8 cellular contexts compared by ENCODE assay signal in the genomic region with DNA sequence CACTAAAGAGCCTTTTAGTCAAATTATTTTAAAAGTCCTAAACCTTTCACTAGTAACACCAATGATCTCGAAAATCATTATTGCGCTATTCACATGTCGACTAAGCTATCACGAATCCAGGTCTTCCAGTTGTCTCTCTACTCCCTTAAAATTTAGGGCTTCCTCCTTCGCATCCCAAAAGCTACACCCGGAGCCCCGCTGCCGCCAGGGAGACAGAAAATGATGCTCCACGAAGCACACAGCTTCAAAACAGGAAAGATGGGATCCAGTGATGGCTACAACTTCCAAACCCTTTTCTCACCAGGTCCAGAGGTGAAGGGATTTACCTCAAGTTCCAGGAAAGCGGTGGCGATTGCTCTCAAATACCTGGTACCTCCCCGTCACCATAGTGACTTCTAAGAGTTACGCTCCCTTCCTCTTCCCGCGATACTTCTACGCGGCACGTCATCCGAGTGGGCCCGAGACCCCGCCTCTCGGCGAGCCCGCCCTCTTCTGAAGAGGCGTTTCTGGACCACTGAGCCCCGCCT. TPM values are rescaled to one million over a fixed set of nuclear protein-coding genes. Genes with fewer than 3 reads are reported as not detected.
DNase-seq lines count a peak whose midpoint lies in the region; ATAC-seq and TF ChIP-seq lines count a peak whose summit lies in the region.

IFT80 (minus strand) TSS at position 406 of the 527 bp plus-strand sequence. CDS start 14,625 bp downstream, outside the sequence.

- no peak for TF ChIP-seq CTCF in lower lobe of right lung (IDR thresholded peaks at IDR 0.05)

- H3K4me3 ChIP-seq in CD4-positive, CD25-positive, alpha-beta regulatory T cell (ENCODE audit: low read depth, low read length), result peak within 1 kb of the TSS; percentile 99
- H3K4me3 ChIP-seq in lower lobe of right lung, result peak within 1 kb of the TSS; percentile 81

- H3K27ac ChIP-seq in CD4-positive, CD25-positive, alpha-beta regulatory T cell (ENCODE audit: insufficient read depth, low read length, poor library complexity, severe bottlenecking), result peak within 1 kb of the TSS; percentile 94
- H3K27ac ChIP-seq in lower lobe of right lung, result peak within 1 kb of the TSS; percentile 88

- H3K27me3 Mint-ChIP-seq in CD4-positive, CD25-positive, alpha-beta regulatory T cell, result peaks cover 9% of the 10 kb centered on the region

- H3K4me3 Mint-ChIP-seq in CD4-positive, CD25-positive, alpha-beta regulatory T cell, result peak within 1 kb of the TSS; percentile 93 to 100 (median 96)

- peaks cover 32% of the 10 kb centered on the region for H3K4me1 ChIP-seq in CD4-positive, CD25-positive, alpha-beta regulatory T cell (ENCODE audit: control insufficient read depth, insufficient read depth, low read length, poor library complexity, severe bottlenecking)
- H3K4me1 ChIP-seq in lower lobe of right lung, result peaks cover 29% of the 10 kb centered on the region

- no peaks in the 10 kb centered on the region for H3K9me3 ChIP-seq in CD4-positive, CD25-positive, alpha-beta regulatory T cell (ENCODE audit: control insufficient read depth in 2 of 2, low read length in 2 of 2)
- H3K9me3 ChIP-seq in lower lobe of right lung, result no peaks in the 10 kb centered on the region

- no peaks in the 10 kb centered on the region for H3K36me3 ChIP-seq in CD4-positive, CD25-positive, alpha-beta regulatory T cell (ENCODE audit: control insufficient read depth, insufficient read depth, low read length)
- no peaks in the 10 kb centered on the region for H3K36me3 ChIP-seq in lower lobe of right lung

- intact Hi-C loops in lower lobe of right lung (cut with DNase I), result no loop called here

- peaks cover 3% of the 10 kb centered on the region for H3K36me3 Mint-ChIP-seq in CD4-positive, CD25-positive, alpha-beta regulatory T cell

- peak; percentile 97 for ATAC-seq in CD4-positive, CD25-positive, alpha-beta regulatory T cell (ENCODE audit: low read depth in 2 of 2)
- ATAC-seq in GM19468 (IDR thresholded peaks at IDR 0.05; ENCODE audit: extremely low read depth, unreplicated experiment) (peak; percentile 93), lower lobe of right lung (peak; percentile 97 to 98)

- no peaks in the 10 kb centered on the region for H3K9me3 Mint-ChIP-seq in CD4-positive, CD25-positive, alpha-beta regulatory T cell

- H3K27me3 ChIP-seq in CD4-positive, CD25-positive, alpha-beta regulatory T cell (ENCODE audit: control insufficient read depth, insufficient read depth, low read length), result no peaks in the 10 kb centered on the region
- no peaks in the 10 kb centered on the region for H3K27me3 ChIP-seq in lower lobe of right lung (ENCODE audit: low read depth)

- H3K27ac Mint-ChIP-seq in CD4-positive, CD25-positive, alpha-beta regulatory T cell, result peak within 1 kb of the TSS; percentile 98 to 99 (median 99)

- peaks cover 27 to 46% (median 34%) of the 10 kb centered on the region in 4 donors for H3K4me1 Mint-ChIP-seq in CD4-positive, CD25-positive, alpha-beta regulatory T cell

- peak; percentile 95 to 98 (median 97) for DNase-seq in CD4-positive, CD25-positive, alpha-beta regulatory T cell
- DNase-seq in HS-27A (ENCODE audit: low read depth) (peak; percentile 91), NK-92 (lab: John Stamatoyannopoulos, UW; ENCODE audit: unreplicated experiment) (peak; percentile 68), lower lobe of right lung (peak; percentile 97)
- DNase-seq in activated CD8-positive, alpha-beta memory T cell treated with anti-CD3 and anti-CD28 coated beads for 1 hour (ENCODE audit: extremely low read depth in 1 of 2, low read depth in 1 of 2), result peak; percentile 84 to 92
- DNase-seq in effector CD4-positive, alpha-beta T cell, result peak; percentile 95
- peak; percentile 93 to 94 (median 93) for DNase-seq in stimulated activated CD4-positive, alpha-beta T cell treated with anti-CD3 and anti-CD28 coated beads, TNF-alpha, amount 100 ng/mL, for 24 hours (ENCODE audit: low read depth in 3 of 3)

RNA-seq across cellular contexts. Expression of gene IFT80, which starts in this region (rescaled TPM):
- 35.7 TPM for total RNA-seq in CD4-positive, CD25-positive, alpha-beta regulatory T cell
- 1 to 10 TPM; 3.0 to 8.0 (median 6.2) TPM for polyA plus RNA-seq in CD4-positive, CD25-positive, alpha-beta regulatory T cell
- total RNA-seq in lower lobe of right lung, result 37.7 TPM

Comparison
In these comparisons a context has a peak if more than half of its experiments do, and no peak if none do; other contexts are left out.
1. Peak in every context shown above with its lines: DNase-seq, ATAC-seq, H3K4me3 ChIP-seq and H3K27ac ChIP-seq.